ENCODE assay signal across 10 cellular contexts in the genomic region with DNA sequence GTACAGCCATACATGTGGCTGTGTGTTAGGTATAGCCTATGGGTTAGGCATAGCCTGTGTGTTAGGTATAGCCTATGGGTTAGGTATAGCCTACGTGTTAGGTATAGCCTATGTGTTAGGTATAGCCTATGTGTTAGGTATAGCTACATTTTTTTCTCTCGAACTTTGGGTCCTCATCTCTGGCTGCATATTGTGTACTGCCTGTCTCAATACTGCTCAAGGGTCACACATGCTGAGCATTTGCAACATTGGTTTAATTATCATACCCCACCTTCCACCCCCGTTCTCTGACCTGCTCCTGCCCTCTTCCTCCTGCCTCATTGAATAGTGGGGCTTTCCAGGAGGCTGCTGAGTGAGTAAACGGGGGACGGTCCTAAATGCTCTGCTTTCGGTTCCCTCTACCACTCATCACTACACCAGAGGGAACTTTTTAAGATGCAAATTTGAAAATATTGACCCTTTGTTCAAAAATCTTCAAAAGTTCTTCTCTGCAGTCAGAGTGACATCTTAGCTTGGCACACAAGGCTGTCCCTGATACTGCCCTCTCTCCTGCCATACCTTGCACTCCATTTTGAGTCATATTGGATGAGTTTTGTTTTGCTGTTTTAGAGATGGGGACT. TPM values are rescaled to one million over a fixed set of nuclear protein-coding genes. Genes with fewer than 3 reads are reported as not detected.
A peak's percentile ranks its signal among the peaks of the same experiment; 100 is the strongest.
DNase-seq lines count a peak whose midpoint lies in the region; ATAC-seq, FAIRE-seq and TF ChIP-seq lines count a peak whose summit lies in the region.
"Had no signal": no experiment of that assay in that cellular context is flagged by ENCODE, and none has a peak within 500 bp of the region (broad histone marks: within the 10 kb centered on the region; RNA-seq: fewer than 3 reads in every experiment).

No MANE protein-coding gene starts in this region.

- H3K27ac ChIP-seq in kidney (ENCODE audit: low read depth in 2 of 2, low read length in 2 of 2): no peak overlapping the region

- peak; percentile 98 for ATAC-seq in GM18907 (IDR thresholded peaks at IDR 0.05; ENCODE audit: unreplicated experiment)
- peak; percentile 96 for ATAC-seq in GM21576 (IDR thresholded peaks at IDR 0.05; ENCODE audit: unreplicated experiment)
- peak; percentile 94 for ATAC-seq in HG03280 (IDR thresholded peaks at IDR 0.05; ENCODE audit: unreplicated experiment)
- peak; percentile 99 for ATAC-seq in memory B cell (ENCODE audit: low read depth)

- intact Hi-C loops in kidney (cut with DNase I): no loop called here

- H3K9me3 Mint-ChIP-seq in memory B cell: peaks cover 2% of the 10 kb centered on the region

- no peaks in the 10 kb centered on the region for H3K9me3 ChIP-seq in kidney (ENCODE audit: control insufficient read depth in 1 of 2, low read length in 2 of 2)

- H3K4me1 ChIP-seq in kidney (ENCODE audit: control insufficient read depth in 1 of 2, insufficient read depth in 1 of 2, low read depth in 1 of 2, low read length in 2 of 2): no peaks in the 10 kb centered on the region

- DNase-seq in memory B cell (ENCODE audit: low spot score in 2 of 2) (peak; percentile 45 to 66), NCI-H1105 (lab: John Stamatoyannopoulos, UW) (no peak), pons (ENCODE audit: low spot score) (no peak), kidney (no peak)
- DNase-seq: kidney glomerular epithelial cell had no signal

- peak overlapping the region; percentile 93 for H3K27ac Mint-ChIP-seq in memory B cell
- H3K27ac Mint-ChIP-seq: progenitor cell of endocrine pancreas had no signal

- TF ChIP-seq CTCF in kidney (IDR thresholded peaks at IDR 0.05; ENCODE audit: borderline replicate concordance, extremely low read depth, insufficient read depth): no peak

- H3K9ac ChIP-seq in kidney (ENCODE audit: low read length in 2 of 2): no peak overlapping the region

- no peak for FAIRE-seq in kidney (lab: Jason Lieb, UNC)

- H3K4me3 ChIP-seq in kidney (ENCODE audit: low read length in 2 of 2): no peak overlapping the region

- no peaks in the 10 kb centered on the region for H3K36me3 ChIP-seq in kidney (ENCODE audit: control insufficient read depth in 1 of 2, insufficient read depth in 2 of 2, low read length in 2 of 2)

- no peaks in the 10 kb centered on the region for H3K27me3 Mint-ChIP-seq in memory B cell

- H3K36me3 Mint-ChIP-seq in memory B cell: no peaks in the 10 kb centered on the region

- H3K4me3 Mint-ChIP-seq in memory B cell: peak overlapping the region; percentile 40

- H3K4me1 Mint-ChIP-seq in memory B cell: peaks cover 35% of the 10 kb centered on the region

RNA-seq across cellular contexts. Expression of a gene that starts 17.8 kb away (rescaled TPM):
- not detected for total RNA-seq in kidney
- polyA plus RNA-seq in kidney (ENCODE audit: insufficient read depth, low read depth, low replicate concordance): not detected
- total RNA-seq: M059J, progenitor cell of endocrine pancreas had no signal

RNA-seq across cellular contexts. Expression of a gene that starts 24.1 kb away (rescaled TPM):
- 4.0 TPM for total RNA-seq in kidney
- polyA plus RNA-seq in kidney (ENCODE audit: insufficient read depth, low read depth, low replicate concordance): not detected
- total RNA-seq: progenitor cell of endocrine pancreas had no signal

Comparison
In these comparisons a context has a peak if more than half of its experiments do, and no peak if none do; other contexts are left out.
1. DNase-seq: peak in memory B cell (2 of 2); none in NCI-H1105 (single experiment), pons (single experiment) and kidney (single experiment).
2. Peak in every context shown above with its lines, with median percentiles within 50 percentile points of each other: ATAC-seq.